Comparison of ENCODE assay signal across 7 cellular contexts in genomic region chr1:144103156-144103880, GRCh38.
DNase-seq lines count a peak whose midpoint lies in the region; ATAC-seq and TF ChIP-seq lines count a peak whose summit lies in the region.
"Not testable (repeated sequence)": the region's sequence is repeated elsewhere in the genome, so short reads cannot be mapped to it uniquely, and the experiment has no call there.

No MANE protein-coding gene starts in this region.

- H3K9ac ChIP-seq in mammary epithelial cell (ENCODE audit: insufficient read depth, low read length), result not testable (repeated sequence)

- H3K4me3 ChIP-seq in mammary epithelial cell (replicated peaks in 1 of 3; ENCODE audit: insufficient read depth in 1 of 3, low read depth in 2 of 3, low read length in 3 of 3); right cardiac atrium (ENCODE audit: low read length): not testable (repeated sequence)

- WGBS in mammary epithelial cell (ENCODE audit: low coverage, missing lambda C conversion rate), result 82% methylated on average over 5 of the region's 6 CpGs
- WGBS in right cardiac atrium, result 92% methylated on average over 4 of the region's 6 CpGs

- not testable (repeated sequence) for H2AFZ ChIP-seq in mammary epithelial cell (ENCODE audit: low read depth, low read length)

- BruUV-seq in mammary epithelial cell (replicated peaks; lab: Mats Ljungman, UMichigan), result not testable (repeated sequence)

- ATAC-seq in right cardiac atrium, result peak; percentile 58 to 59
- ATAC-seq in omental fat pad (ENCODE audit: low FRiP score), result peak; percentile 66

- not testable (repeated sequence) for H3K79me2 ChIP-seq in mammary epithelial cell (ENCODE audit: insufficient read depth, low read length)

- DNase-seq in M059J (ENCODE audit: low read depth), result peak; percentile 2
- peak; percentile 21 to 39 for DNase-seq in activated CD4-positive, alpha-beta T cell treated with anti-CD3 and anti-CD28 coated beads for 4 hours
- DNase-seq in activated T-helper 1 cell treated with Interleukin-2 at 50 U/mL for 16 hours (ENCODE audit: low read depth), result peak; percentile 33
- DNase-seq in mammary epithelial cell, result peak; percentile 4
- DNase-seq in right cardiac atrium, result peak in 2 of 3 donors; percentile 72 to 85
- DNase-seq in omental fat pad (ENCODE audit: low spot score), result peak; percentile 25
- peak; percentile 11 to 36 (median 18) for DNase-seq in stimulated activated CD4-positive, alpha-beta T cell treated with anti-CD3 and anti-CD28 coated beads, TNF-alpha, amount 100 ng/mL, for 24 hours (ENCODE audit: low read depth in 3 of 3)

- in situ Hi-C loops in mammary epithelial cell (cut with MboI; ENCODE audit: low sequenced_read_pairs in 2 of 2), result not testable (repeated sequence)

- dilution Hi-C loops in mammary epithelial cell (cut with HindIII; ENCODE audit: low sequenced_read_pairs), result not testable (repeated sequence)

- not testable (repeated sequence) for H3K4me1 ChIP-seq in mammary epithelial cell (ENCODE audit: insufficient read depth, low read length); right cardiac atrium (ENCODE audit: control insufficient read depth, insufficient read depth, low read length)

- not testable (repeated sequence) for H3K36me3 ChIP-seq in mammary epithelial cell (ENCODE audit: insufficient read depth, low read length)

- not testable (repeated sequence) for H4K20me1 ChIP-seq in mammary epithelial cell (ENCODE audit: insufficient read depth, low read length)

- not testable (repeated sequence) for H3K27me3 ChIP-seq in mammary epithelial cell (ENCODE audit: insufficient read depth, low read length); right cardiac atrium (ENCODE audit: control insufficient read depth, insufficient read depth)

- not testable (repeated sequence) for TF ChIP-seq CTCF in mammary epithelial cell (conservative IDR thresholded peaks at IDR 0.05 in 1 of 2, IDR thresholded peaks at IDR 0.05 in 1 of 2; ENCODE audit: extremely low read depth in 1 of 2, insufficient read depth in 1 of 2, low read depth in 1 of 2, low read length in 2 of 2); omental fat pad (IDR thresholded peaks at IDR 0.05)

- not testable (repeated sequence) for H3K27ac ChIP-seq in mammary epithelial cell (ENCODE audit: insufficient read depth, low read depth, low read length); right cardiac atrium (ENCODE audit: low read length)

- not testable (repeated sequence) for H3K4me2 ChIP-seq in mammary epithelial cell (ENCODE audit: insufficient read depth, low read depth, low read length)

- CTCF ChIA-PET in mammary epithelial cell (lab: Charles Lee; ENCODE audit: low non-redundant PET), result not testable (repeated sequence)

- not testable (repeated sequence) for H3K9me3 ChIP-seq in mammary epithelial cell (replicated peaks; ENCODE audit: insufficient read depth, low read length); right cardiac atrium (ENCODE audit: control insufficient read depth, low read length)

- intact Hi-C loops in mammary epithelial cell (cut with micrococcal nuclease); right cardiac atrium (cut with DNase I): not testable (repeated sequence)

Comparison
In these comparisons a context has a peak if more than half of its experiments do, and no peak if none do; other contexts are left out.
1. DNase-seq: peak in every context shown above with its lines; median percentile 78 in right cardiac atrium; 33 in activated T-helper 1 cell treated with Interleukin-2 at 50 U/mL for 16 hours; 30 in activated CD4-positive, alpha-beta T cell treated with anti-CD3 and anti-CD28 coated beads for 4 hours; 25 in omental fat pad; 18 in stimulated activated CD4-positive, alpha-beta T cell treated with anti-CD3 and anti-CD28 coated beads, TNF-alpha, amount 100 ng/mL, for 24 hours; 4 in mammary epithelial cell; 2 in M059J.